Comparison of ENCODE assay signal across 14 cellular contexts in the genomic region with DNA sequence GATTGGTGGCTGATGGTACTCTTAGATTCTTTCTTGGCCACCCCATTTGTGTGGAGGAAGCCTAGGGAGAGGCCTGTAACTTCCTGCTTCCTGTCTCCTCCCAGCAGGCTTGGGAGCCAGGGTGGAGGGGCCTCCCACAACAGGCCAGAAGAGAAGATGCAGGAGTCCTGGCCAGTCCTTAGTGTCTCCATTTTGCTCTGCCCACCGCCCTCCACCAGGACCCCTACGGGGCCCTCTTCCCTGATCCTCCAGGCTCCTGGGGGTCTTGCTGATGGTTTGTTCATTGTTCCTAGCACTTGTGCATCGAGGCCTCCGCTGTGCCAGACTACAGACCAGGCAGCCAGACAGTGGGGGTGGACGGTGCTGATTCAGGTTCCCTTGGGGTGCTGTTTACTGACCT. TPM values are rescaled to one million over a fixed set of nuclear protein-coding genes. Genes with fewer than 3 reads are reported as not detected.
DNase-seq lines count a peak whose midpoint lies in the region; ATAC-seq, FAIRE-seq and TF ChIP-seq lines count a peak whose summit lies in the region.
"Had no signal": no experiment of that assay in that cellular context is flagged by ENCODE, and none has a peak within 500 bp of the region (broad histone marks: within the 10 kb centered on the region; RNA-seq: fewer than 3 reads in every experiment).

No MANE protein-coding gene starts in this region.

- H3K4me3 ChIP-seq in HUES48 (ENCODE audit: low read depth, low read length) = 0 out of 2 replicates have a peak overlapping the region, but pooled peaks have one; percentile 34
- no peak overlapping the region for H3K4me3 ChIP-seq in endothelial cell of umbilical vein (replicated peaks in 1 of 3; ENCODE audit: insufficient read depth in 1 of 3, low read depth in 1 of 3, low read length in 3 of 3)
- peak overlapping the region in 1 of 5 donors; percentile 2 for H3K4me3 ChIP-seq in subcutaneous abdominal adipose tissue (ENCODE audit: low read depth in 1 of 5, low read length in 5 of 5)
- H3K4me3 ChIP-seq: SJCRH30 had no signal

- H3K9me1 ChIP-seq in endothelial cell of umbilical vein (replicated peaks; ENCODE audit: control insufficient read depth, extremely low read depth, insufficient read depth, low read length) = no peaks in the 10 kb centered on the region

- FAIRE-seq in endothelial cell of umbilical vein (lab: Jason Lieb, UNC) = peak; percentile 69

- intact Hi-C loops in endothelial cell of umbilical vein (cut with micrococcal nuclease) = loop anchor here (2.0 kb wide), 1 partner anchor 13 kb away; no protein-coding TSS in a partner anchor

- no peaks in the 10 kb centered on the region for H3K36me3 ChIP-seq in HUES48 (ENCODE audit: control insufficient read depth, insufficient read depth, low read length)
- H3K36me3 ChIP-seq in endothelial cell of umbilical vein (ENCODE audit: control insufficient read depth in 2 of 2, extremely low read depth in 1 of 2, insufficient read depth in 2 of 2, low read length in 2 of 2) = no peaks in the 10 kb centered on the region
- peaks cover 0 to 4% (median 4%) of the 10 kb centered on the region in 5 donors for H3K36me3 ChIP-seq in subcutaneous abdominal adipose tissue (ENCODE audit: control insufficient read depth in 5 of 5, insufficient read depth in 5 of 5, low read length in 5 of 5)

- ATAC-seq in left lobe of liver = peak; percentile 40
- ATAC-seq in GM21381 (IDR thresholded peaks at IDR 0.05; ENCODE audit: unreplicated experiment) = no peak
- ATAC-seq: CD8-positive, alpha-beta T cell had no signal

- dilution Hi-C loops in endothelial cell of umbilical vein (cut with MboI; ENCODE audit: extremely low pct_ligation_motif_present, low sequenced_read_pairs) = no loop called here

- H3K79me2 ChIP-seq in endothelial cell of umbilical vein (ENCODE audit: control insufficient read depth, insufficient read depth, low read length) = peaks cover 2% of the 10 kb centered on the region

- POLR2A ChIA-PET in endothelial cell of umbilical vein (lab: Charles Lee) = no interaction called here

- TF ChIP-seq CTCF in endothelial cell of umbilical vein (IDR thresholded peaks at IDR 0.05; ENCODE audit: extremely low read depth in 1 of 2, insufficient read depth in 1 of 2, low read depth in 1 of 2, low read length in 2 of 2) = no peak

- DNase-seq in endothelial cell of umbilical vein (ENCODE audit: low read depth, low spot score) (peak; percentile 33), left lobe of liver (ENCODE audit: low spot score) (peak; percentile 60), T-helper 9 cell (no peak), SW480 (ENCODE audit: low spot score) (no peak)
- DNase-seq: activated naive CD4-positive, alpha-beta T cell treated with anti-CD3 and anti-CD28 coated beads for 36 hours; CD8-positive, alpha-beta T cell; KBM-7; NCI-H1930; NCI-H774; SJCRH30; WERI-Rb-1 had no signal

- H3K4me1 ChIP-seq in HUES48 (ENCODE audit: control insufficient read depth, insufficient read depth, low read length) (peaks cover 31% of the 10 kb centered on the region), endothelial cell of umbilical vein (ENCODE audit: control insufficient read depth, extremely low read depth, insufficient read depth, low read length) (peaks cover 15% of the 10 kb centered on the region), subcutaneous abdominal adipose tissue (ENCODE audit: control insufficient read depth in 5 of 5, insufficient read depth in 5 of 5, low read length in 5 of 5) (peaks cover 4 to 68% (median 33%) of the 10 kb centered on the region in 5 donors)

- H3K27ac ChIP-seq in HUES48 (ENCODE audit: low read depth, low read length) (peak overlapping the region; percentile 87), endothelial cell of umbilical vein (ENCODE audit: insufficient read depth, low read depth, low read length) (peak overlapping the region; percentile 21), subcutaneous abdominal adipose tissue (ENCODE audit: low read depth, low read length) (peak overlapping the region; percentile 33)
- H3K27ac ChIP-seq: SJCRH30, WERI-Rb-1 had no signal

- TF ChIP-seq POLR2A in endothelial cell of umbilical vein (IDR thresholded peaks at IDR 0.05; ENCODE audit: low read depth, low read length) = no peak

- CTCF ChIA-PET in endothelial cell of umbilical vein (lab: Charles Lee) = interaction anchor here (1.0 to 1.5 kb wide), 2 partner anchors 11 to 51 kb away, joined by 3 to 4 read pairs; no protein-coding TSS in a partner anchor

- H4K20me1 ChIP-seq in endothelial cell of umbilical vein (replicated peaks; ENCODE audit: control insufficient read depth, extremely low read depth, insufficient read depth, low read length) = no peaks in the 10 kb centered on the region

- BruUV-seq in endothelial cell of umbilical vein (replicated peaks; lab: Mats Ljungman, UMichigan) = no TSS peak

- peak overlapping the region; percentile 52 for H2AFZ ChIP-seq in endothelial cell of umbilical vein (ENCODE audit: low read depth, low read length)

- H3K9ac ChIP-seq in HUES48 (ENCODE audit: low read depth, low read length) (no peak overlapping the region), endothelial cell of umbilical vein (replicated peaks; ENCODE audit: extremely low read depth, insufficient read depth, low read length) (no peak overlapping the region), subcutaneous abdominal adipose tissue (ENCODE audit: low read length in 5 of 5) (no peak overlapping the region)

- peak overlapping the region; percentile 13 for H3K4me2 ChIP-seq in endothelial cell of umbilical vein (ENCODE audit: insufficient read depth, low read length)

- H3K9me3 ChIP-seq in HUES48 (ENCODE audit: control insufficient read depth, insufficient read depth, low read length) (no peaks in the 10 kb centered on the region), endothelial cell of umbilical vein (replicated peaks; ENCODE audit: control insufficient read depth, insufficient read depth, low read length) (no peaks in the 10 kb centered on the region), subcutaneous abdominal adipose tissue (ENCODE audit: control insufficient read depth in 5 of 5, low read length in 5 of 5) (no peaks in the 10 kb centered on the region)
- H3K9me3 ChIP-seq: SJCRH30 had no signal

- H3K27me3 ChIP-seq in HUES48 (ENCODE audit: control insufficient read depth, insufficient read depth, low read length) (no peaks in the 10 kb centered on the region), endothelial cell of umbilical vein (ENCODE audit: control insufficient read depth in 2 of 2, insufficient read depth in 2 of 2, low read length in 2 of 2) (no peaks in the 10 kb centered on the region), subcutaneous abdominal adipose tissue (ENCODE audit: control insufficient read depth in 5 of 5, insufficient read depth in 4 of 5, low read length in 5 of 5) (no peaks in the 10 kb centered on the region)
- H3K27me3 ChIP-seq: SJCRH30 had no signal

TF ChIP-seq in endothelial cell of umbilical vein, 7 proteins besides CTCF, POLR2A, EP300 and RAD21:
- TF ChIP-seq, protein P1, sequence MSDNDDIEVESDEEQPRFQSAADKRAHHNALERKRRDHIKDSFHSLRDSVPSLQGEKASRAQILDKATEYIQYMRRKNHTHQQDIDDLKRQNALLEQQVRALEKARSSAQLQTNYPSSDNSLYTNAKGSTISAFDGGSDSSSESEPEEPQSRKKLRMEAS (IDR thresholded peaks at IDR 0.05; ENCODE audit: insufficient read depth, insufficient read length) = no peak
- peak; percentile 49 for TF ChIP-seq POLR2AphosphoS5 (IDR thresholded peaks at IDR 0.05; ENCODE audit: insufficient read depth, low read depth, low read length)

RNA-seq across cellular contexts. Expression of gene TSPAN9, which starts 6.8 kb away (rescaled TPM):
- total RNA-seq in endothelial cell of umbilical vein (55.1 and 66.8 TPM in 2 replicates), left lobe of liver (43.7 TPM)
- 43.3 and 46.8 TPM in 2 replicates for polyA plus RNA-seq in endothelial cell of umbilical vein
- polyA plus RNA-seq in endothelial cell of umbilical vein (2011; cell fraction: cytosol; rRNA removed) = 48.4 and 54.9 TPM in 2 replicates
- 58.7 and 68.7 TPM in 2 replicates for polyA plus RNA-seq in endothelial cell of umbilical vein (2011; cell fraction: nucleus; rRNA removed)
- 39.4 and 63.3 TPM in 2 replicates for polyA plus RNA-seq in endothelial cell of umbilical vein (2012)
- 74.6 and 116 TPM in 2 replicates for polyA minus RNA-seq in endothelial cell of umbilical vein
- polyA minus RNA-seq in endothelial cell of umbilical vein (2011; cell fraction: cytosol; rRNA and poly(A)+ RNA removed) = 1.0 TPM
- polyA minus RNA-seq in endothelial cell of umbilical vein (2011; cell fraction: nucleus; rRNA and poly(A)+ RNA removed) = 25.0 and 34.3 TPM in 2 replicates

Comparison
In these comparisons a context has a peak if more than half of its experiments do, and no peak if none do; other contexts are left out.
1. H3K27ac ChIP-seq: peak in every context shown above with its lines; median percentile 87 in HUES48; 33 in subcutaneous abdominal adipose tissue; 21 in endothelial cell of umbilical vein.
2. DNase-seq: peak in endothelial cell of umbilical vein (single experiment) and left lobe of liver (single experiment); none in T-helper 9 cell (single experiment) and SW480 (single experiment).